ENCODE assay signal across 1 cellular context in the genomic region with DNA sequence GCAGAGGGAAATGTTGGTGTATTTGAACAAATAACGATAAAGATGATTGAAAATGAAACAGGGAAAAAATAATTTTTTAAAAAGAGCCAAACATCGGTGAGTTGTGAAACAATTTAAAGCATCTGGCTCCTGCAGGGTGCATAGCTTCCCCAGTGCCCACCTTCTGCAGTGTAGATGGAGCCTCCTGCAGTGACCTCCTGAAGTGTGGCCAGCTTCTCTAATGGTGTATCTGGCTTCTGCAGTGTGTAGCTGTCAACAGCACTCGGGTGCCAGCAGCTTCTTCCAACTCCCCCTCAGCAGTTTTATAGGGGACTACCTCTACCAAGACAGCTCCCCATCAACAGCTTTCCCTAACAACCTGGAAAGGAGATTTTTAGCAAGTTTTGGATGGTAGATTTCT.
TF ChIP-seq lines count a peak whose summit lies in the region.

No MANE protein-coding gene starts in this region.

TF ChIP-seq in HEK293, 187 proteins besides CTCF, POLR2A, EP300 and RAD21 (continued from another document):
- TF ChIP-seq, protein P1, sequence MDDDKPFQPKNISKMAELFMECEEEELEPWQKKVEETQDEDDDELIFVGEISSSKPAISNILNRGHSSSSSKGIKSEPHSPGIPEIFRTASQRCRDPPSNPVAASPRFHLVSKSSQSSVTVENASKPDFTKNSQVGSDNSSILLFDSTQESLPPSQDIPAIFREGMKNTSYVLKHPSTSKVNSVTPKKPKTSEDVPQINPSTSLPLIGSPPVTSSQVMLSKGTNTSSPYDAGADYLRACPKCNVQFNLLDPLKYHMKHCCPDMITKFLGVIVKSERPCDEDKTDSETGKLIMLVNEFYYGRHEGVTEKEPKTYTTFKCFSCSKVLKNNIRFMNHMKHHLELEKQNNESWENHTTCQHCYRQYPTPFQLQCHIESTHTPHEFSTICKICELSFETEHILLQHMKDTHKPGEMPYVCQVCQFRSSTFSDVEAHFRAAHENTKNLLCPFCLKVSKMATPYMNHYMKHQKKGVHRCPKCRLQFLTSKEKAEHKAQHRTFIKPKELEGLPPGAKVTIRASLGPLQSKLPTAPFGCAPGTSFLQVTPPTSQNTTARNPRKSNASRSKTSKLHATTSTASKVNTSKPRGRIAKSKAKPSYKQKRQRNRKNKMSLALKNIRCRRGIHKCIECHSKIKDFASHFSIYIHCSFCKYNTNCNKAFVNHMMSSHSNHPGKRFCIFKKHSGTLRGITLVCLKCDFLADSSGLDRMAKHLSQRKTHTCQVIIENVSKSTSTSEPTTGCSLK (tag by site-specific recombination; IDR thresholded peaks at IDR 0.05) = no peak
- TF ChIP-seq, protein P2, sequence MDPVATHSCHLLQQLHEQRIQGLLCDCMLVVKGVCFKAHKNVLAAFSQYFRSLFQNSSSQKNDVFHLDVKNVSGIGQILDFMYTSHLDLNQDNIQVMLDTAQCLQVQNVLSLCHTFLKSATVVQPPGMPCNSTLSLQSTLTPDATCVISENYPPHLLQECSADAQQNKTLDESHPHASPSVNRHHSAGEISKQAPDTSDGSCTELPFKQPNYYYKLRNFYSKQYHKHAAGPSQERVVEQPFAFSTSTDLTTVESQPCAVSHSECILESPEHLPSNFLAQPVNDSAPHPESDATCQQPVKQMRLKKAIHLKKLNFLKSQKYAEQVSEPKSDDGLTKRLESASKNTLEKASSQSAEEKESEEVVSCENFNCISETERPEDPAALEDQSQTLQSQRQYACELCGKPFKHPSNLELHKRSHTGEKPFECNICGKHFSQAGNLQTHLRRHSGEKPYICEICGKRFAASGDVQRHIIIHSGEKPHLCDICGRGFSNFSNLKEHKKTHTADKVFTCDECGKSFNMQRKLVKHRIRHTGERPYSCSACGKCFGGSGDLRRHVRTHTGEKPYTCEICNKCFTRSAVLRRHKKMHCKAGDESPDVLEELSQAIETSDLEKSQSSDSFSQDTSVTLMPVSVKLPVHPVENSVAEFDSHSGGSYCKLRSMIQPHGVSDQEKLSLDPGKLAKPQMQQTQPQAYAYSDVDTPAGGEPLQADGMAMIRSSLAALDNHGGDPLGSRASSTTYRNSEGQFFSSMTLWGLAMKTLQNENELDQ (tag by site-specific recombination; IDR thresholded peaks at IDR 0.05; ENCODE audit: low read depth) = no peak
- TF ChIP-seq ZNF155 (tag by site-specific recombination; IDR thresholded peaks at IDR 0.05) = no peak
- TF ChIP-seq ZSCAN16 (tag by site-specific recombination; IDR thresholded peaks at IDR 0.05) = no peak
